ENCODE assay signal across 9 cellular contexts in the genomic region with DNA sequence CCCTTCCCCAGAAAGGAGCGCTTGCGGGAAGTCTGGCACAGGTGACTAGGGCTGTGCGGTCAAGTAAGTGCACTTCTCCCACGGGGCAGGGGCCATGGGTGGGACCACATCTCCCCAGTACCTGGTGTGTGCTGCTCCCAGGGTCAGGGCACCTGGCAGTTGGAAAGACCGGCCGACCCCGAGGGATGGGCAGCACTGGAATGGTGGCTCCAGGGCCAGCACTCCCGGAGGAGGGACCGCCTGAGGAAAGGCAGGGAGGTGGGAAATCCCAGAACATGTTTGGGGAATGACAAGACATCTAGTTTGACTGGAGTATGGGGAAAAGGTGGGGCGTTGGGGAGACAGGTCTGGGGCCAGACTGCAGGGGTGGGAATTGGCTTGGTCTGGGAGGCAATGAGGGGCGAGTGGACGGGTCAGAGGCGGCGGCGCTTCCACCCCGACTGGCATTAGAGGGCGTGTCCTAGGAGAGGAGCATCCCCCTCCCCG. TPM values are rescaled to one million over a fixed set of nuclear protein-coding genes. Genes with fewer than 3 reads are reported as not detected.
DNase-seq lines count a peak whose midpoint lies in the region; ATAC-seq and TF ChIP-seq lines count a peak whose summit lies in the region.
"Had no signal": no experiment of that assay in that cellular context is flagged by ENCODE, and none has a peak within 500 bp of the region (broad histone marks: within the 10 kb centered on the region; RNA-seq: fewer than 3 reads in every experiment).

No MANE protein-coding gene starts in this region.

- H3K27ac Mint-ChIP-seq in IgD-negative memory B cell (peak overlapping the region in 2 of 3 donors; percentile 20 to 73), natural killer cell (peak overlapping the region; percentile 66 to 93)

- peaks cover 7% of the 10 kb centered on the region for H3K4me1 ChIP-seq in ectodermal cell (ENCODE audit: control insufficient read depth, insufficient read depth, low read length)

- intact Hi-C loops in natural killer cell (cut with micrococcal nuclease), result loop anchor here (1.0 to 5.0 kb wide), 2 partner anchors 15 to 34 kb away; no protein-coding TSS in a partner anchor

- no peaks in the 10 kb centered on the region for H3K9me3 Mint-ChIP-seq in IgD-negative memory B cell
- H3K9me3 Mint-ChIP-seq in natural killer cell, result no peaks in the 10 kb centered on the region

- H3K27me3 Mint-ChIP-seq in IgD-negative memory B cell (no peaks in the 10 kb centered on the region), natural killer cell (ENCODE audit: low read depth in 2 of 2) (no peaks in the 10 kb centered on the region)

- peaks cover 49% of the 10 kb centered on the region for H3K27me3 ChIP-seq in ectodermal cell (ENCODE audit: control insufficient read depth, insufficient read depth, low read length, poor library complexity, severe bottlenecking)

- H3K4me1 Mint-ChIP-seq in IgD-negative memory B cell (peaks cover 30 to 43% (median 36%) of the 10 kb centered on the region in 3 donors), natural killer cell (peaks cover 39 to 47% of the 10 kb centered on the region in 2 donors)

- ATAC-seq in natural killer cell (no peak), HG02759 (IDR thresholded peaks at IDR 0.05; ENCODE audit: unreplicated experiment) (no peak), HG02870 (IDR thresholded peaks at IDR 0.05; ENCODE audit: unreplicated experiment) (no peak)

- H3K9me3 ChIP-seq in ectodermal cell (ENCODE audit: control insufficient read depth, low read length), result no peaks in the 10 kb centered on the region

- H3K36me3 Mint-ChIP-seq in IgD-negative memory B cell, result no peaks in the 10 kb centered on the region
- H3K36me3 Mint-ChIP-seq in natural killer cell, result no peaks in the 10 kb centered on the region

- DNase-seq in AG09309 (ENCODE audit: low read depth), result no peak
- DNase-seq in natural killer cell, result no peak
- DNase-seq in NCI-H1105 treated with DMSO at 0.1 percent for 48 hours (lab: John Stamatoyannopoulos, UW), result no peak
- no peak for DNase-seq in NCI-H1930 (lab: John Stamatoyannopoulos, UW)

- H3K27ac ChIP-seq in ectodermal cell (ENCODE audit: insufficient read depth, low read depth, low read length, poor library complexity, severe bottlenecking), result no peak overlapping the region

- 1% methylated on average over 18 of the region's 18 CpGs for WGBS in ectodermal cell, 2 experiments

- peak overlapping the region; percentile 48 for H3K4me3 ChIP-seq in AG09309 (ENCODE audit: control insufficient read depth, low read depth, low read length)
- peak overlapping the region; percentile 56 for H3K4me3 ChIP-seq in ectodermal cell (ENCODE audit: insufficient read depth, low read depth, low read length)

- H3K4me3 Mint-ChIP-seq in IgD-negative memory B cell (peak overlapping the region; percentile 79 to 94 (median 88)), natural killer cell (peak overlapping the region; percentile 82)

- no peak for TF ChIP-seq CTCF in AG09309 (IDR thresholded peaks at IDR 0.05; ENCODE audit: control insufficient read depth, insufficient read depth, low read depth, low read length, missing control alignments)
- TF ChIP-seq CTCF in natural killer cell (IDR thresholded peaks at IDR 0.05), result no peak

- H3K36me3 ChIP-seq in ectodermal cell (ENCODE audit: control insufficient read depth, insufficient read depth, low read length), result no peaks in the 10 kb centered on the region

RNA-seq across cellular contexts. Expression of a gene that starts 0.7 kb away (rescaled TPM):
- 36.2 TPM for polyA plus RNA-seq in IgD-negative memory B cell
- 40.7 TPM for polyA plus RNA-seq in ectodermal cell (2013, experiment 1 of 4)
- 30.2 TPM for polyA plus RNA-seq in ectodermal cell (2013, experiment 2 of 4)
- polyA plus RNA-seq in ectodermal cell (2013, experiment 3 of 4), result 25.0 TPM
- polyA plus RNA-seq in ectodermal cell (2013, experiment 4 of 4), result 24.2 TPM
- total RNA-seq in natural killer cell, result 100 to 1,000 TPM; 124 to 135 (median 125) TPM

RNA-seq across cellular contexts. Expression of a gene that starts 33.4 kb away (rescaled TPM):
- polyA plus RNA-seq in IgD-negative memory B cell, result 0.64 TPM
- polyA plus RNA-seq in ectodermal cell (2013, experiment 1 of 4), result not detected
- 0.20 TPM for polyA plus RNA-seq in ectodermal cell (2013, experiment 2 of 4)
- not detected for polyA plus RNA-seq in ectodermal cell (2013, experiment 3 of 4)
- not detected for polyA plus RNA-seq in ectodermal cell (2013, experiment 4 of 4)
- 1 to 10 TPM; 2.0 to 2.8 (median 2.0) TPM for total RNA-seq in natural killer cell
- total RNA-seq: SK-MEL-5 had no signal

RNA-seq across cellular contexts. Expression of a gene that starts 54.9 kb away (rescaled TPM):
- 82.0 TPM for polyA plus RNA-seq in IgD-negative memory B cell
- 217 TPM for polyA plus RNA-seq in ectodermal cell (2013, experiment 1 of 4)
- 198 TPM for polyA plus RNA-seq in ectodermal cell (2013, experiment 2 of 4)
- polyA plus RNA-seq in ectodermal cell (2013, experiment 3 of 4), result 196 TPM
- 217 TPM for polyA plus RNA-seq in ectodermal cell (2013, experiment 4 of 4)
- 10 to 100 TPM; 49.4 to 62.0 (median 52.6) TPM for total RNA-seq in natural killer cell
